Comparison of ENCODE assay signal across 1 cellular context in genomic region chr9:108889649-108890067, GRCh38.
A peak's percentile ranks its signal among the peaks of the same experiment; 100 is the strongest.
TF ChIP-seq lines count a peak whose summit lies in the region.

No MANE protein-coding gene starts in this region.

TF ChIP-seq in HepG2, 621 proteins besides CTCF, POLR2A, EP300 and RAD21 (continued from another document and continues in another):
- TF ChIP-seq PAXIP1 (CRISPR knock-in tag; conservative IDR thresholded peaks at IDR 0.05) (peak; percentile 80), ZKSCAN5 (CRISPR knock-in tag; IDR thresholded peaks at IDR 0.05) (peak; percentile 90), ARID5B (CRISPR knock-in tag; IDR thresholded peaks at IDR 0.05) (peak; percentile 91), AHDC1 (CRISPR knock-in tag; IDR thresholded peaks at IDR 0.05; ENCODE audit: borderline replicate concordance) (peak; percentile 46; the same call in 1 of the 2 replicates), FOXO1 (CRISPR knock-in tag; IDR thresholded peaks at IDR 0.05) (no peak), TBX2 (CRISPR knock-in tag; IDR thresholded peaks at IDR 0.05; ENCODE audit: borderline replicate concordance) (no peak), ZSCAN9 (CRISPR knock-in tag; IDR thresholded peaks at IDR 0.05; ENCODE audit: borderline replicate concordance) (no peak), ARHGAP35 (CRISPR knock-in tag; IDR thresholded peaks at IDR 0.05; ENCODE audit: borderline replicate concordance) (no peak), HDAC6 (IDR thresholded peaks at IDR 0.05; ENCODE audit: low read depth, low read length) (no peak), ZNF343 (CRISPR knock-in tag; IDR thresholded peaks at IDR 0.05) (no peak), ARNT (IDR thresholded peaks at IDR 0.05) (no peak), ZNF18 (CRISPR knock-in tag; IDR thresholded peaks at IDR 0.05; ENCODE audit: insufficient replicate concordance) (no peak), BCLAF1 (IDR thresholded peaks at IDR 0.05) (no peak), STAG1 (CRISPR knock-in tag; IDR thresholded peaks at IDR 0.05) (peak; percentile 72), RXRA (CRISPR knock-in tag; IDR thresholded peaks at IDR 0.05) (no peak), ZNF607 (CRISPR knock-in tag; IDR thresholded peaks at IDR 0.05; ENCODE audit: borderline replicate concordance) (no peak), ESRRA (CRISPR knock-in tag; IDR thresholded peaks at IDR 0.05; ENCODE audit: low read depth) (no peak), ZNF75D (CRISPR knock-in tag; IDR thresholded peaks at IDR 0.05; ENCODE audit: borderline replicate concordance) (no peak), HOXD1 (CRISPR knock-in tag; IDR thresholded peaks at IDR 0.05) (no peak), PREB (CRISPR knock-in tag; IDR thresholded peaks at IDR 0.05) (no peak), ZBTB39 (CRISPR knock-in tag; IDR thresholded peaks at IDR 0.05) (no peak), ZNF24 (IDR thresholded peaks at IDR 0.05) (no peak), ZNF709 (CRISPR knock-in tag; IDR thresholded peaks at IDR 0.05) (no peak), ZNF574 (CRISPR knock-in tag; IDR thresholded peaks at IDR 0.05) (no peak), ZNF577 (CRISPR knock-in tag; IDR thresholded peaks at IDR 0.05; ENCODE audit: borderline replicate concordance, low read depth) (no peak), HNF4A (CRISPR knock-in tag; IDR thresholded peaks at IDR 0.05) (peak; percentile 28; the same call in 1 of the 2 replicates), PHF21A (CRISPR knock-in tag; IDR thresholded peaks at IDR 0.05) (peak; percentile 56; the same call in 1 of the 2 replicates), NFE2 (CRISPR knock-in tag; IDR thresholded peaks at IDR 0.05) (no peak), ZNF564 (CRISPR knock-in tag; IDR thresholded peaks at IDR 0.05) (no peak), ZNF672 (CRISPR knock-in tag; IDR thresholded peaks at IDR 0.05) (no peak), ZNF143 (CRISPR knock-in tag; IDR thresholded peaks at IDR 0.05) (no peak), TFAP4 (IDR thresholded peaks at IDR 0.05; ENCODE audit: borderline replicate concordance, low read depth) (no peak)
